In genomic region chr19:40611900-40612698, GRCh38 we compare ENCODE assay signal across 11 cellular contexts. TPM values are rescaled to one million over a fixed set of nuclear protein-coding genes. Genes with fewer than 3 reads are reported as not detected.
A peak's percentile ranks its signal among the peaks of the same experiment; 100 is the strongest.
DNase-seq lines count a peak whose midpoint lies in the region; ATAC-seq and TF ChIP-seq lines count a peak whose summit lies in the region.
"Had no signal": no experiment of that assay in that cellular context is flagged by ENCODE, and none has a peak within 500 bp of the region (broad histone marks: within the 10 kb centered on the region; RNA-seq: fewer than 3 reads in every experiment).

No MANE protein-coding gene starts in this region.

- peak overlapping the region; percentile 74 for H3K27ac Mint-ChIP-seq in CD8-positive, alpha-beta T cell
- no peak overlapping the region for H3K27ac Mint-ChIP-seq in nephron progenitor cell

- H3K9me3 ChIP-seq in CD8-positive, alpha-beta T cell (ENCODE audit: low read length): no peaks in the 10 kb centered on the region
- H3K9me3 ChIP-seq in OCI-LY1 (ENCODE audit: low read length) (no peaks in the 10 kb centered on the region), colonic mucosa (no peaks in the 10 kb centered on the region)
- H3K9me3 ChIP-seq: heart right ventricle, prostate gland, stomach had no signal

- TF ChIP-seq CTCF in CD8-positive, alpha-beta T cell (IDR thresholded peaks at IDR 0.05): no peak
- TF ChIP-seq CTCF in OCI-LY1 (IDR thresholded peaks at IDR 0.05; ENCODE audit: low read length) (no peak), colonic mucosa (IDR thresholded peaks at IDR 0.05) (no peak), nephron progenitor cell (IDR thresholded peaks at IDR 0.05) (no peak)

- CTCF ChIA-PET in CD8-positive, alpha-beta T cell (lab: Charles Lee): no interaction called here

- no peak overlapping the region for H2AFZ ChIP-seq in OCI-LY1 (ENCODE audit: low read length)

- H3K27ac ChIP-seq in CD8-positive, alpha-beta T cell (ENCODE audit: low read depth, low read length): no peak overlapping the region
- H3K27ac ChIP-seq in OCI-LY1 (ENCODE audit: low read depth, low read length, poor library complexity, severe bottlenecking) (peak overlapping the region; percentile 89), colonic mucosa (peak overlapping the region; percentile 88)

- H3F3A ChIP-seq in OCI-LY1 (ENCODE audit: insufficient read depth, low read length): no peaks in the 10 kb centered on the region

- H3K4me3 ChIP-seq in CD8-positive, alpha-beta T cell (ENCODE audit: low read depth, low read length): no peak overlapping the region
- H3K4me3 ChIP-seq in OCI-LY1 (ENCODE audit: low read depth, low read length, poor library complexity, severe bottlenecking) (peak overlapping the region; percentile 65), colonic mucosa (no peak overlapping the region)
- H3K4me3 ChIP-seq: prostate gland had no signal

- no peaks in the 10 kb centered on the region for H3K79me2 ChIP-seq in OCI-LY1 (ENCODE audit: insufficient read depth, low read length)

- H3K4me2 ChIP-seq in OCI-LY1 (ENCODE audit: low read length): peak overlapping the region; percentile 89

- H3K4me3 Mint-ChIP-seq in CD8-positive, alpha-beta T cell: peak overlapping the region; percentile 94
- peak overlapping the region; percentile 45 for H3K4me3 Mint-ChIP-seq in nephron progenitor cell

- H3K36me3 ChIP-seq in CD8-positive, alpha-beta T cell (ENCODE audit: insufficient read depth, low read length): no peaks in the 10 kb centered on the region
- H3K36me3 ChIP-seq in OCI-LY1 (ENCODE audit: insufficient read depth, low read length) (peaks cover 14% of the 10 kb centered on the region; the same call in 1 of the 2 replicates), colonic mucosa (no peaks in the 10 kb centered on the region)
- H3K36me3 ChIP-seq: prostate gland had no signal

- peaks cover 29% of the 10 kb centered on the region for H3K4me1 ChIP-seq in CD8-positive, alpha-beta T cell (ENCODE audit: insufficient read depth, low read length)
- peaks cover 41% of the 10 kb centered on the region for H3K4me1 ChIP-seq in OCI-LY1 (ENCODE audit: insufficient read depth, low read length, severe bottlenecking)
- peaks cover 27% of the 10 kb centered on the region for H3K4me1 ChIP-seq in colonic mucosa
- H3K4me1 ChIP-seq: prostate gland had no signal

- peaks cover 8% of the 10 kb centered on the region for H3K36me3 Mint-ChIP-seq in CD8-positive, alpha-beta T cell
- peaks cover 19% of the 10 kb centered on the region for H3K36me3 Mint-ChIP-seq in nephron progenitor cell (ENCODE audit: low read depth)

- POLR2A ChIA-PET in CD8-positive, alpha-beta T cell (lab: Charles Lee): interaction anchor here (2.4 kb wide), 1 partner anchor 8 kb away, joined by 15 read pairs; no protein-coding TSS in a partner anchor

- H4K20me1 ChIP-seq in OCI-LY1 (ENCODE audit: insufficient read depth, low read length): no peaks in the 10 kb centered on the region

- intact Hi-C loops in CD8-positive, alpha-beta T cell (cut with DNase I, micrococcal nuclease): loop anchor here (2.0 to 5.0 kb wide), 4 partner anchors 167 to 650 kb away; partner anchors contain the start of genes C19orf47 (in 1 of the 2), HNRNPUL1 (in 1 of the 2), PLD3 (in 1 of the 2) and RAB4B (in 1 of the 2)
- intact Hi-C loops in colonic mucosa (cut with DNase I): no loop called here

- no peaks in the 10 kb centered on the region for H3K9me3 Mint-ChIP-seq in CD8-positive, alpha-beta T cell
- no peaks in the 10 kb centered on the region for H3K9me3 Mint-ChIP-seq in nephron progenitor cell

- H3K27me3 Mint-ChIP-seq in CD8-positive, alpha-beta T cell (ENCODE audit: low read depth): no peaks in the 10 kb centered on the region
- peaks cover 64% of the 10 kb centered on the region for H3K27me3 Mint-ChIP-seq in nephron progenitor cell (ENCODE audit: low read depth, poor library complexity)

- in situ Hi-C loops in ACHN (cut with HindIII; ENCODE audit: low pct_ligation_motif_present, low pct_unique_long_range_greater_than_20kb, low sequenced_read_pairs): no loop called here

- no peak for ATAC-seq in CD8-positive, alpha-beta T cell
- no peak for ATAC-seq in GM21447 (IDR thresholded peaks at IDR 0.05; ENCODE audit: unreplicated experiment)

- peaks cover 63% of the 10 kb centered on the region for H3K4me1 Mint-ChIP-seq in CD8-positive, alpha-beta T cell (ENCODE audit: low read depth)
- peaks cover 68% of the 10 kb centered on the region for H3K4me1 Mint-ChIP-seq in nephron progenitor cell

- no peaks in the 10 kb centered on the region for H3K27me3 ChIP-seq in CD8-positive, alpha-beta T cell (ENCODE audit: insufficient read depth, low read length)
- H3K27me3 ChIP-seq in OCI-LY1 (ENCODE audit: insufficient read depth, low read length): no peaks in the 10 kb centered on the region
- no peaks in the 10 kb centered on the region for H3K27me3 ChIP-seq in colonic mucosa

- no peaks in the 10 kb centered on the region for H3K9me2 ChIP-seq in OCI-LY1 (ENCODE audit: low read depth, low read length)

- H3K9ac ChIP-seq in OCI-LY1 (ENCODE audit: low read length): no peak overlapping the region; the same call in 1 of the 2 replicates
- peak overlapping the region in 1 of 2 donors; percentile 35 for H3K9ac ChIP-seq in colonic mucosa (ENCODE audit: low read depth in 2 of 2, low read length in 2 of 2)

- DNase-seq in CD8-positive, alpha-beta T cell: peak in 1 of 7 experiments; percentile 12
- DNase-seq in colonic mucosa (no peak), nephron progenitor cell (no peak), OCI-M1 (lab: John Stamatoyannopoulos, UW) (no peak), ACHN (no peak)
- DNase-seq: effector CD8-positive, alpha-beta T cell; heart right ventricle; stomach had no signal

RNA-seq across cellular contexts. Expression of gene LTBP4, which starts 10.9 kb away (rescaled TPM):
- 100 to 1,000 TPM in 1 of 2 experiments, 10 to 100 TPM in 1; 86.0 to 107 TPM for total RNA-seq in CD8-positive, alpha-beta T cell
- 100 to 1,000 TPM; 143 to 231 TPM for total RNA-seq in colonic mucosa

RNA-seq across cellular contexts. Expression of gene SHKBP1, which starts 35.4 kb away (rescaled TPM):
- total RNA-seq in CD8-positive, alpha-beta T cell: 10 to 100 TPM; 93.8 to 95.3 TPM
- total RNA-seq in colonic mucosa: 10 to 100 TPM; 53.6 to 87.8 TPM
